ENCODE assay signal across 28 cellular contexts in the genomic region with DNA sequence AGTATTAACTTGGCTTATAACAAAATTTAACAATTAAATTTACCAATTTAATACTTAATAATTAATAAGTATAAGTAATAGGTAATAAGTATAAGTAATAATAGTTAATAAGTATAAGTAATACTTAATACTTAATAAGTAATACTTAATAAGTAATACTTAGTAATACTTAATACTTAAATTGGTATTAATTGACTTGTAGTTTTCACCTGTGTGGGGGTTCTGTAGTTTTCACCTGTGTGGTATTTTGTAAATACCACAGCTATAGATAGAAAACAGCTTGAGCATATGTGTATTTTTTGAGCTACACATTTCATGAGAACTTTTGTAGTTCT. TPM values are rescaled to one million over a fixed set of nuclear protein-coding genes. Genes with fewer than 3 reads are reported as not detected.
DNase-seq lines count a peak whose midpoint lies in the region; ATAC-seq, FAIRE-seq and TF ChIP-seq lines count a peak whose summit lies in the region.
"Had no signal": no experiment of that assay in that cellular context is flagged by ENCODE, and none has a peak within 500 bp of the region (broad histone marks: within the 10 kb centered on the region; RNA-seq: fewer than 3 reads in every experiment).

No MANE protein-coding gene starts in this region.

- no peak overlapping the region for H3K27ac ChIP-seq in CD4-positive, alpha-beta T cell (ENCODE audit: low read depth, low read length)
- H3K27ac ChIP-seq: left lung, thoracic aorta had no signal

- no peaks in the 10 kb centered on the region for H3K27me3 Mint-ChIP-seq in CD4-positive, alpha-beta T cell
- no peaks in the 10 kb centered on the region for H3K27me3 Mint-ChIP-seq in memory B cell
- H3K27me3 Mint-ChIP-seq: activated naive CD8-positive, alpha-beta T cell treated with anti-CD3 and anti-CD28 coated beads, Interleukin-2, amount 10 ng/mL, durations not matched to agents 7 days and 5 days; CD8-positive, alpha-beta memory T cell; dendritic cell treated with granulocyte-macrophage colony-stimulating factor and Interleukin-4, amounts not matched to agents 40 ng/mL and 50 ng/mL, for 4 days had no signal

- no peak overlapping the region for H3K4me3 Mint-ChIP-seq in CD4-positive, alpha-beta T cell
- no peak overlapping the region for H3K4me3 Mint-ChIP-seq in memory B cell
- H3K4me3 Mint-ChIP-seq: activated naive CD8-positive, alpha-beta T cell treated with anti-CD3 and anti-CD28 coated beads, Interleukin-2, amount 10 ng/mL, durations not matched to agents 7 days and 5 days; CD8-positive, alpha-beta memory T cell; dendritic cell treated with granulocyte-macrophage colony-stimulating factor and Interleukin-4, amounts not matched to agents 40 ng/mL and 50 ng/mL, for 4 days had no signal

- no peak for ATAC-seq in CD4-positive, alpha-beta T cell (ENCODE audit: poor library complexity)
- ATAC-seq in GM19467 (IDR thresholded peaks at IDR 0.05; ENCODE audit: unreplicated experiment), result peak; percentile 15
- no peak for ATAC-seq in memory B cell (ENCODE audit: low read depth)
- ATAC-seq in GM21723 (IDR thresholded peaks at IDR 0.05; ENCODE audit: unreplicated experiment), result no peak
- no peak for ATAC-seq in GM19397 (IDR thresholded peaks at IDR 0.05; ENCODE audit: unreplicated experiment)
- no peak for ATAC-seq in GM21360 (IDR thresholded peaks at IDR 0.05; ENCODE audit: unreplicated experiment)
- ATAC-seq: esophagus mucosa, left lung, Panc1 had no signal

- H3K9me3 ChIP-seq in CD4-positive, alpha-beta T cell (ENCODE audit: control insufficient read depth, low read length), result no peaks in the 10 kb centered on the region
- H3K9me3 ChIP-seq: left lung, thoracic aorta had no signal

- no peaks in the 10 kb centered on the region for H3K9me3 Mint-ChIP-seq in CD4-positive, alpha-beta T cell
- no peaks in the 10 kb centered on the region for H3K9me3 Mint-ChIP-seq in memory B cell
- H3K9me3 Mint-ChIP-seq: activated T-helper 2 cell treated with anti-CD3 and anti-CD28 coated beads, Interferon-gamma antibody, Interleukin-2, Interleukin-4, amounts not matched to agents 10 μg/mL and 5 μg/mL and 100 μg/mL, durations not matched to agents 14 hours and 24 hours and 36 hours; CD8-positive, alpha-beta memory T cell; dendritic cell treated with granulocyte-macrophage colony-stimulating factor and Interleukin-4, amounts not matched to agents 40 ng/mL and 50 ng/mL, for 4 days had no signal

- no peaks in the 10 kb centered on the region for H3K27me3 ChIP-seq in CD4-positive, alpha-beta T cell (ENCODE audit: control insufficient read depth, insufficient read depth, low read length)
- H3K27me3 ChIP-seq: left lung had no signal

- peak; percentile 72 for FAIRE-seq in TTC549 (lab: Jason Lieb, UNC)
- FAIRE-seq: islet of Langerhans, small intestine, urothelium cell line had no signal

- peaks cover 59% of the 10 kb centered on the region for H3K36me3 Mint-ChIP-seq in CD4-positive, alpha-beta T cell (ENCODE audit: low read depth)
- peaks cover 34% of the 10 kb centered on the region for H3K36me3 Mint-ChIP-seq in memory B cell

- intact Hi-C loops in CD4-positive, alpha-beta T cell (cut with DNase I, micrococcal nuclease), result no loop called here

- no peak for DNase-seq in CD4-positive, alpha-beta T cell
- no peak for DNase-seq in memory B cell (ENCODE audit: low spot score in 2 of 2)
- no peak for DNase-seq in activated CD4-positive, alpha-beta T cell treated with anti-CD3 and anti-CD28 coated beads for 4 hours
- DNase-seq: activated naive CD8-positive, alpha-beta T cell treated with anti-CD3 and anti-CD28 coated beads, Interleukin-2, amount 10 ng/mL, durations not matched to agents 7 days and 5 days; activated T-cell treated with anti-CD3 and anti-CD28 coated beads for 4 hours; CD8-positive, alpha-beta memory T cell; H7; head of caudate nucleus; left lung; MV-4-11; NCI-H146; NCI-H446; NCI-H748 treated with DMSO at 0.1 percent for 48 hours; SHP77; small intestine; stimulated activated naive CD8-positive, alpha-beta T cell treated with anti-CD3 and anti-CD28 coated beads, Interleukin-15, Interleukin-2, amounts not matched to agents 100 U/mL and 50 U/mL, for 24 hours had no signal

- peaks cover 54% of the 10 kb centered on the region for H3K4me1 Mint-ChIP-seq in CD4-positive, alpha-beta T cell (ENCODE audit: low read depth)
- H3K4me1 Mint-ChIP-seq in memory B cell, result peaks cover 16% of the 10 kb centered on the region

- peak overlapping the region; percentile 29 for H3K27ac Mint-ChIP-seq in CD4-positive, alpha-beta T cell
- peak overlapping the region; percentile 81 for H3K27ac Mint-ChIP-seq in memory B cell
- H3K27ac Mint-ChIP-seq: activated naive CD8-positive, alpha-beta T cell treated with anti-CD3 and anti-CD28 coated beads, Interleukin-2, amount 10 ng/mL, durations not matched to agents 7 days and 5 days; activated T-helper 2 cell treated with anti-CD3 and anti-CD28 coated beads, Interferon-gamma antibody, Interleukin-2, Interleukin-4, amounts not matched to agents 10 μg/mL and 5 μg/mL and 100 μg/mL, durations not matched to agents 14 hours and 24 hours and 36 hours; dendritic cell treated with granulocyte-macrophage colony-stimulating factor and Interleukin-4, amounts not matched to agents 40 ng/mL and 50 ng/mL, for 4 days had no signal

- POLR2A ChIA-PET in CD4-positive, alpha-beta T cell (lab: Charles Lee), result interaction anchor here (1.1 kb wide), 1 partner anchor 54 kb away, joined by 3 read pairs; no protein-coding TSS in a partner anchor

- no peak for TF ChIP-seq CTCF in CD4-positive, alpha-beta T cell (IDR thresholded peaks at IDR 0.05)

- CTCF ChIA-PET in CD4-positive, alpha-beta T cell (lab: Charles Lee), result interaction anchor here (1.2 to 1.3 kb wide), 2 partner anchors 10 to 18 kb away, joined by 4 to 5 read pairs; no protein-coding TSS in a partner anchor

RNA-seq across cellular contexts. Expression of a gene that starts 55.4 kb away (rescaled TPM):
- total RNA-seq in CD4-positive, alpha-beta T cell, result 100 to 1,000 TPM; 108 to 112 TPM
